ENCODE assay signal across 4 cellular contexts in the genomic region with DNA sequence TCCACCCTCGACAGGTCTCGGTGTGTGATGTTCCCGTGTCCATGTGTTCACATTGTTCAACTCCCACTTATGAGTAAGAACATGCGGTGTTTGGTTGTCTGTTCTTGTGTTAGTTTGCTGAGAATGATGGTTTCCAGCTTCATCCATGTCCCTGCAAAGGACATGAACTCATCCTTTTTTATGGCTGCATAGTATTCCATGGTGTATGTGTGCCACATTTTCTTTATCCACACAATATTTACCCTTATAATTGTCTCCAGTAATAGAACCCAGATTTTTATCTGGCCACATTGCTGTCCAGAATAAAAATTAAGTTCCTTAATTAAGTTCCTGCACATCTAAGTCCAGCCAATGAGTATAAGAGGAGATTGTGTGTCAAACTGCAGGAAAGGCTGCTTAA. TPM values are rescaled to one million over a fixed set of nuclear protein-coding genes. Genes with fewer than 3 reads are reported as not detected.
"Had no signal": no experiment of that assay in that cellular context is flagged by ENCODE, and none has a peak within 500 bp of the region (broad histone marks: within the 10 kb centered on the region; RNA-seq: fewer than 3 reads in every experiment).

No MANE protein-coding gene starts in this region.

RNA-seq across cellular contexts. Expression of gene RIMBP2, which starts 22.3 kb away (rescaled TPM):
- total RNA-seq: HepG2, HT1080, IMR-90 had no signal
- polyA plus RNA-seq: IgD-negative memory B cell, IMR-90 had no signal
